ENCODE assay signal across 18 cellular contexts in the genomic region with DNA sequence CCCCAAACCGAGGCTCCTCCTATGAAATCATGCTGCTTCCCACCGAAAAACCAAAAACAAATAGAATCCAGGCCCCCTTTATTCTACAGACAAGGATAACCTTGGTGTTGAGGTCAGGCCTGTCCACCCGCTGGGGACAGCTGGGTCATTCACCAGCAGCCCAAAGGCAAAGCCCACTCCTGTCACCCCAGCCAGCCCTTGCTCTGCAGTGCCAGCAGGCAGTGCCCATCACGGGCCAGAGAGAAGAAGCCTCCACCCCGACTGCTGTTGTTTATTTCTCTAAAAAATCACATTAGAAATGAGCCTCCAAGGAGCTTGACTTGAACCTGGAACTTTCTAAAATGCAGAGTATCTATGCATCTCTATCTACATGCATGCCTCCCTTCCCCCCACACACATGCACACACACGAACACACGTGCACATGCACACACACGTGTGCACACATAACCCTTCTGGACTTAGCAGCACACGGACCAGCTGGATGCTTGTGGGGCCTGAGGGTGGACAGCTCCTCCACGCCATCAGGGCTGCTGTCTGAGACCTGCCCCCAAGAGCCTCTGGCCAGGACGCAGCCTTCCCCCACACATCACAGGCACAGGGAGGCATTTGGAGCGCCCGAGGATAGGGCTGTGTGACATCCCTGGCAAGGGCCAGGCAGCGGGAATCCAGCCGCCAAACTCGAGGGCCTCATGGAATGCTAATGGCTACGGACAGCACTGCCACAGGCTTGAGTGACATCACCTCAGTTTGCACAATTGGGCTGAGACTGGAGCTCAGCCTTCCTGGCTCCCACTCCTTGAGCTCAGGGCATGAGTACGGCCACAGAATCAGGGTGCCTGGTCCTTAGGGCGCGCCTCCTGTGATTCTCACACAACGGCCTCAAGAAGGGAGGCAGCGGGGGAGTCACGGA. TPM values are rescaled to one million over a fixed set of nuclear protein-coding genes. Genes with fewer than 3 reads are reported as not detected.
DNase-seq lines count a peak whose midpoint lies in the region; ATAC-seq, FAIRE-seq and TF ChIP-seq lines count a peak whose summit lies in the region.
"Had no signal": no experiment of that assay in that cellular context is flagged by ENCODE, and none has a peak within 500 bp of the region (broad histone marks: within the 10 kb centered on the region; RNA-seq: fewer than 3 reads in every experiment).

No MANE protein-coding gene starts in this region.

- peaks cover 2 to 12% of the 10 kb centered on the region in 2 experiments; a peak in 4 of 5 replicates for H3K27me3 ChIP-seq in HepG2 (ENCODE audit: control insufficient read depth in 1 of 2, insufficient read depth in 2 of 2, low read length in 2 of 2)
- H3K27me3 ChIP-seq: ascending aorta; BLaER1 treated with 17β-estradiol and CSF1 and Interleukin-3, amounts not matched to agents 10 nM and 100 nM had no signal

- no peaks in the 10 kb centered on the region for H3K36me3 ChIP-seq in HepG2 (replicated peaks in 1 of 2; ENCODE audit: control insufficient read depth in 1 of 2, insufficient read depth in 2 of 2, low read length in 2 of 2)
- H3K36me3 ChIP-seq: ascending aorta had no signal

- DNase-seq in ELF-1 (ENCODE audit: low read depth, low spot score): peak; percentile 89
- peak; percentile 64 for DNase-seq in chondrocyte (ENCODE audit: low spot score)
- DNase-seq in HepG2 (ENCODE audit: low spot score): no peak
- no peak for DNase-seq in sciatic nerve (ENCODE audit: low spot score)
- DNase-seq in amniotic stem cell (lab: John Stamatoyannopoulos, UW): no peak
- no peak for DNase-seq in activated CD4-positive, alpha-beta T cell treated with anti-CD3 and anti-CD28 coated beads, Interleukin-2, amount 50 U/mL, for 1 hour
- no peak for DNase-seq in activated T-cell treated with anti-CD3 and anti-CD28 coated beads, Interleukin-2, amount 50 U/mL, for 24 hours
- DNase-seq: activated CD8-positive, alpha-beta T cell treated with anti-CD3 and anti-CD28 coated beads, Interleukin-2, amount 10 ng/mL, durations not matched to agents 7 days and 5 days; immature natural killer cell; MM.1S; NCI-H2029 treated with DMSO at 0.1 percent for 48 hours; NCI-H526 had no signal

- no peak for TF ChIP-seq EP300 in HepG2 (IDR thresholded peaks at IDR 0.05; ENCODE audit: low read depth in 2 of 2, low read length in 2 of 2)
- no peak for TF ChIP-seq EP300 in HepG2 (CRISPR knock-in tag; IDR thresholded peaks at IDR 0.05; ENCODE audit: borderline replicate concordance)

- CTCF ChIA-PET in HepG2 (lab: Yijun Ruan, JAX; ENCODE audit: low intra/inter-chr PET ratio, low total read pairs): no interaction called here

- no peak overlapping the region for H3K4me3 Mint-ChIP-seq in chondrocyte (ENCODE audit: unreplicated experiment)
- H3K4me3 Mint-ChIP-seq in activated T-cell treated with anti-CD3 and anti-CD28 coated beads, Interleukin-2, amount 50 U/mL, for 24 hours: no peak overlapping the region
- H3K4me3 Mint-ChIP-seq: activated CD8-positive, alpha-beta T cell treated with anti-CD3 and anti-CD28 coated beads, Interleukin-2, amount 10 ng/mL, durations not matched to agents 7 days and 5 days had no signal

- H3K4me2 ChIP-seq in HepG2 (ENCODE audit: low read depth, low read length): no peak overlapping the region

- no peak for TF ChIP-seq RAD21 in HepG2 (CRISPR knock-in tag; IDR thresholded peaks at IDR 0.05)

- H2AFZ ChIP-seq in HepG2 (ENCODE audit: low read length): no peak overlapping the region
- H2AFZ ChIP-seq: parathyroid adenoma had no signal

- intact Hi-C loops in HepG2 (cut with micrococcal nuclease; ENCODE audit: unreplicated experiment) (no loop called here), sciatic nerve (cut with DNase I) (no loop called here)

- no peak for TF ChIP-seq POLR2A in HepG2 (IDR thresholded peaks at IDR 0.05; ENCODE audit: insufficient read depth in 1 of 2, low read depth in 2 of 2, low read length in 2 of 2)

- H3K36me3 Mint-ChIP-seq in chondrocyte (ENCODE audit: low read depth): no peaks in the 10 kb centered on the region
- peaks cover 4% of the 10 kb centered on the region for H3K36me3 Mint-ChIP-seq in activated T-cell treated with anti-CD3 and anti-CD28 coated beads, Interleukin-2, amount 50 U/mL, for 24 hours (ENCODE audit: low read depth)
- H3K36me3 Mint-ChIP-seq: immature natural killer cell had no signal

- no peaks in the 10 kb centered on the region for H3K9me3 ChIP-seq in HepG2 (ENCODE audit: low read length)
- H3K9me3 ChIP-seq: ascending aorta; BLaER1 treated with 17β-estradiol and CSF1 and Interleukin-3, amounts not matched to agents 10 nM and 100 nM had no signal

- H3K9me3 Mint-ChIP-seq in chondrocyte (ENCODE audit: low read depth): no peaks in the 10 kb centered on the region
- H3K9me3 Mint-ChIP-seq in activated T-cell treated with anti-CD3 and anti-CD28 coated beads, Interleukin-2, amount 50 U/mL, for 24 hours: no peaks in the 10 kb centered on the region
- H3K9me3 Mint-ChIP-seq: immature natural killer cell had no signal

- H4K20me1 ChIP-seq in HepG2 (ENCODE audit: insufficient read depth, low read length): no peaks in the 10 kb centered on the region

- H3K4me3 ChIP-seq in HepG2 (replicated peaks in 1 of 3; ENCODE audit: insufficient read depth in 1 of 3, low read depth in 2 of 3, low read length in 3 of 3): no peak overlapping the region
- H3K4me3 ChIP-seq: ascending aorta; BLaER1 treated with 17β-estradiol and CSF1 and Interleukin-3, amounts not matched to agents 10 nM and 100 nM had no signal

- WGBS in HepG2 (ENCODE audit: low lambda C conversion rate): 28% methylated on average over 14 of the region's 23 CpGs

- H3K9ac ChIP-seq in HepG2 (ENCODE audit: insufficient read depth, low read depth, low read length): no peak overlapping the region
- H3K9ac ChIP-seq: BLaER1 treated with 17β-estradiol and CSF1 and Interleukin-3, amounts not matched to agents 10 nM and 100 nM; parathyroid adenoma had no signal

- H3K4me1 ChIP-seq in HepG2 (ENCODE audit: insufficient read depth, low read length): no peaks in the 10 kb centered on the region
- H3K4me1 ChIP-seq: parathyroid adenoma had no signal

- in situ Hi-C loops in HepG2 (cut with HindIII; ENCODE audit: extremely low pct_ligation_motif_present, low pct_unique_long_range_greater_than_20kb): no loop called here

- H3K4me1 Mint-ChIP-seq in chondrocyte (ENCODE audit: low read depth): no peaks in the 10 kb centered on the region
- H3K4me1 Mint-ChIP-seq in activated T-cell treated with anti-CD3 and anti-CD28 coated beads, Interleukin-2, amount 50 U/mL, for 24 hours (ENCODE audit: low read depth): peaks cover 47% of the 10 kb centered on the region

- no peak overlapping the region for H3K27ac Mint-ChIP-seq in chondrocyte (ENCODE audit: unreplicated experiment)
- H3K27ac Mint-ChIP-seq in activated T-cell treated with anti-CD3 and anti-CD28 coated beads, Interleukin-2, amount 50 U/mL, for 24 hours: no peak overlapping the region
- H3K27ac Mint-ChIP-seq: activated CD8-positive, alpha-beta T cell treated with anti-CD3 and anti-CD28 coated beads, Interleukin-2, amount 10 ng/mL, durations not matched to agents 7 days and 5 days had no signal

- ATAC-seq in HepG2: peak; percentile 25
- peak; percentile 60 for ATAC-seq in sciatic nerve
- no peak for ATAC-seq in HG02588 (IDR thresholded peaks at IDR 0.05; ENCODE audit: unreplicated experiment)
- ATAC-seq: activated CD8-positive, alpha-beta T cell treated with anti-CD3 and anti-CD28 coated beads, Interleukin-2, amount 10 ng/mL, durations not matched to agents 7 days and 5 days had no signal

- no TSS peak for BruUV-seq in HepG2 (replicated peaks; lab: Mats Ljungman, UMichigan)

- peaks cover 35% of the 10 kb centered on the region for H3K27me3 Mint-ChIP-seq in chondrocyte (ENCODE audit: low read depth)
- H3K27me3 Mint-ChIP-seq in activated T-cell treated with anti-CD3 and anti-CD28 coated beads, Interleukin-2, amount 50 U/mL, for 24 hours: no peaks in the 10 kb centered on the region

- no peak overlapping the region for H3K27ac ChIP-seq in HepG2 (ENCODE audit: extremely low read length, insufficient read depth, low read length)
- H3K27ac ChIP-seq: ascending aorta; BLaER1 treated with 17β-estradiol and CSF1 and Interleukin-3, amounts not matched to agents 10 nM and 100 nM; epithelial cell of prostate; parathyroid adenoma had no signal

- POLR2A ChIA-PET in HepG2 (lab: Yijun Ruan, JAX): no interaction called here

- no peaks in the 10 kb centered on the region for H3K79me2 ChIP-seq in HepG2 (ENCODE audit: insufficient read depth, low read length)

- no peak for TF ChIP-seq CTCF in chondrocyte (IDR thresholded peaks at IDR 0.05)
- no peak for TF ChIP-seq CTCF in HepG2 (CRISPR knock-in tag; IDR thresholded peaks at IDR 0.05)

- FAIRE-seq in HepG2 (lab: Jason Lieb, UNC): no peak
- FAIRE-seq: colon had no signal

TF ChIP-seq in HepG2, 621 proteins besides CTCF, POLR2A, EP300 and RAD21 (continues in another document):
- TF ChIP-seq ONECUT2 (CRISPR knock-in tag; IDR thresholded peaks at IDR 0.05): no peak

RNA-seq across cellular contexts. Expression of a gene that starts 22.8 kb away (rescaled TPM):
- 16.1 to 35.4 TPM (median 33.6 TPM) in 3 replicates for total RNA-seq in chondrocyte
- total RNA-seq in HepG2 (2016; rRNA removed; fragmentation: Illumina TruSeq; extraction: Trizol): 1.1 and 1.3 TPM in 2 replicates
- total RNA-seq in HepG2 (2016; cell fraction: cytosol; rRNA removed; fragmentation: Illumina TruSeq; extraction: Trizol; ENCODE audit: low read depth): 1.3 and 1.8 TPM in 2 replicates
- total RNA-seq in HepG2 (2016; cell fraction: insoluble cytoplasmic fraction; rRNA removed; fragmentation: Illumina TruSeq; extraction: Trizol): 1.2 and 1.3 TPM in 2 replicates
- 2.2 and 2.3 TPM in 2 replicates for total RNA-seq in HepG2 (2016; cell fraction: membrane; rRNA removed; fragmentation: Illumina TruSeq; extraction: Trizol)
- 0.78 TPM in 2 replicates for total RNA-seq in HepG2 (2016; cell fraction: nucleus; rRNA removed; fragmentation: Illumina TruSeq; extraction: Trizol)
- 0.85 and 0.90 TPM in 2 replicates for polyA plus RNA-seq in HepG2 (2011; rRNA removed)
- polyA plus RNA-seq in HepG2 (2011; cell fraction: cytosol; rRNA removed): 0.47 and 0.62 TPM in 2 replicates
- polyA plus RNA-seq in HepG2 (2011; cell fraction: nucleus; rRNA removed): 0.83 and 1.2 TPM in 2 replicates
- polyA plus RNA-seq in HepG2 (2012): 0.30 and 0.45 TPM in 2 replicates
- polyA plus RNA-seq in HepG2 (2016; cell fraction: cytosol; fragmentation: Illumina TruSeq; extraction: Trizol; ENCODE audit: low read depth): 2.1 and 2.9 TPM in 2 replicates
- 1.7 and 2.3 TPM in 2 replicates for polyA plus RNA-seq in HepG2 (2016; cell fraction: insoluble cytoplasmic fraction; fragmentation: Illumina TruSeq; extraction: Trizol; ENCODE audit: low read depth)
- 3.3 and 3.5 TPM in 2 replicates for polyA plus RNA-seq in HepG2 (2016; cell fraction: membrane; fragmentation: Illumina TruSeq; extraction: Trizol; ENCODE audit: low read depth)
- polyA plus RNA-seq in HepG2 (2016; cell fraction: nucleus; fragmentation: Illumina TruSeq; extraction: Trizol; ENCODE audit: insufficient read depth, low read depth): 2.0 and 3.4 TPM in 2 replicates
- 0.20 and 0.87 TPM in 2 replicates for polyA minus RNA-seq in HepG2 (2011; rRNA and poly(A)+ RNA removed; ENCODE audit: low replicate concordance)
- polyA minus RNA-seq in HepG2 (2011; cell fraction: cytosol; rRNA and poly(A)+ RNA removed): not detected in 2 replicates
- polyA minus RNA-seq in HepG2 (2011; cell fraction: nucleus; rRNA and poly(A)+ RNA removed): 0.75 and 0.77 TPM in 2 replicates
- 31.5 TPM for total RNA-seq in sciatic nerve

Comparison
In these comparisons a context has a peak if more than half of its experiments do, and no peak if none do; other contexts are left out.
1. DNase-seq: peak in ELF-1 (single experiment) and chondrocyte (single experiment); none in HepG2 (single experiment), sciatic nerve (single experiment), amniotic stem cell (single experiment), activated CD4-positive, alpha-beta T cell treated with anti-CD3 and anti-CD28 coated beads, Interleukin-2, amount 50 U/mL, for 1 hour (single experiment) and activated T-cell treated with anti-CD3 and anti-CD28 coated beads, Interleukin-2, amount 50 U/mL, for 24 hours (single experiment).